In the genomic region with DNA sequence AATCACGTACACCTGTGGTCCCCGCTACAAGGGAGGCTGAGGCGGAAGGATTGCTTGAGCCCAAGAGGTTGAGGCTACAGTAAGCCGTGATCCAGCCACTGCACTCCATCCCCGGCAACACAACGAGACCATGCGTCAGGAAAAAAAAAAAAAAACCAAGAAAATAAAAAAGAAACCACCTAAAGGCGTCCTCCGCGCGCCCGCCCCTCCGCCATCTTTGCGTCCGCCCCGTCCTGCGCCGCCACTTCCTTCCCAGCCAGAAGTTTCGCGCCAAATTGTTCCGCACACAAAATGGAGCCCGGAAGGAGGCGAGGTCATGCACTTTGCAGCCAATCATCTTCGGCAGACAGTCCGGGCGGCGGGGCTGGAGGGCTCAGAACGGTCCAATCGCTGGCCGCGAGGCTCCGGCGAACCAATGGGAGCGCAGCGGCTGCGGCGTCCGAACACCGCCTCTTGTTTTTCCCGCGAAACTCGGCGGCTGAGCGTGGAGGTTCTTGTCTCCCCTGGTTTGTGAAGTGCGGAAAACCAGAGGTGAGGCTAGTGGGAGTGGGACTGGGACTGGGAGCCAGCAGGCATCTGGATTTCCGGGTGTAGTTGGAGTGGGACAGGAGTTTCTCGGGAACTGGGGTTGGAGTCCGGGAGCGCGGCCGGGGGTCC, we compare ENCODE assay signal across 1 cellular context.
TF ChIP-seq lines count a peak whose summit lies in the region.

Gene MCM5, plus strand, starts transcription at position 463 of the 657 bp plus-strand sequence. CDS start 299 bp downstream, outside the sequence.

TF ChIP-seq in HepG2, 621 proteins besides CTCF, POLR2A, EP300 and RAD21 (continued from another document and continues in another):
- no peak; the same call in 1 of the 2 replicates for TF ChIP-seq ZNF800 (CRISPR knock-in tag; IDR thresholded peaks at IDR 0.05)
- TF ChIP-seq ZFP90 (CRISPR knock-in tag; IDR thresholded peaks at IDR 0.05; ENCODE audit: borderline replicate concordance), result peak; percentile 33; the same call in 1 of the 2 replicates
- TF ChIP-seq SP2 (CRISPR knock-in tag; IDR thresholded peaks at IDR 0.05), result peak; percentile 91
- no peak; the same call in 1 of the 2 replicates for TF ChIP-seq ZZZ3 (CRISPR knock-in tag; IDR thresholded peaks at IDR 0.05; ENCODE audit: borderline replicate concordance)
- no peak for TF ChIP-seq FOXP1 (IDR thresholded peaks at IDR 0.05)
- no peak for TF ChIP-seq FOXP1 (CRISPR knock-in tag; IDR thresholded peaks at IDR 0.05)
- TF ChIP-seq, protein P1, sequence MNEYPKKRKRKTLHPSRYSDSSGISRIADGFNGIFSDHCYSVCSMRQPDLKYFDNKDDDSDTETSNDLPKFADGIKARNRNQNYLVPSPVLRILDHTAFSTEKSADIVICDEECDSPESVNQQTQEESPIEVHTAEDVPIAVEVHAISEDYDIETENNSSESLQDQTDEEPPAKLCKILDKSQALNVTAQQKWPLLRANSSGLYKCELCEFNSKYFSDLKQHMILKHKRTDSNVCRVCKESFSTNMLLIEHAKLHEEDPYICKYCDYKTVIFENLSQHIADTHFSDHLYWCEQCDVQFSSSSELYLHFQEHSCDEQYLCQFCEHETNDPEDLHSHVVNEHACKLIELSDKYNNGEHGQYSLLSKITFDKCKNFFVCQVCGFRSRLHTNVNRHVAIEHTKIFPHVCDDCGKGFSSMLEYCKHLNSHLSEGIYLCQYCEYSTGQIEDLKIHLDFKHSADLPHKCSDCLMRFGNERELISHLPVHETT (CRISPR knock-in tag; conservative IDR thresholded peaks at IDR 0.05), result no peak
- TF ChIP-seq ZNF207 (IDR thresholded peaks at IDR 0.05; ENCODE audit: borderline replicate concordance), result no peak
- no peak for TF ChIP-seq ZNF879 (CRISPR knock-in tag; IDR thresholded peaks at IDR 0.05)
- no peak for TF ChIP-seq ZNF850 (CRISPR knock-in tag; conservative IDR thresholded peaks at IDR 0.05)
- TF ChIP-seq EHMT2 (IDR thresholded peaks at IDR 0.05; ENCODE audit: borderline replicate concordance, low read depth, low read length), result no peak
- TF ChIP-seq ADNP (CRISPR knock-in tag; IDR thresholded peaks at IDR 0.05), result no peak
- peak; percentile 66 for TF ChIP-seq ZNF317 (CRISPR knock-in tag; IDR thresholded peaks at IDR 0.05)
- no peak for TF ChIP-seq NPAS2 (CRISPR knock-in tag; IDR thresholded peaks at IDR 0.05; ENCODE audit: borderline replicate concordance)
- TF ChIP-seq NR3C1 (CRISPR knock-in tag; IDR thresholded peaks at IDR 0.05), result no peak
- no peak for TF ChIP-seq RBAK (CRISPR knock-in tag; IDR thresholded peaks at IDR 0.05)
- peak; percentile 74; the same call in 1 of the 2 replicates for TF ChIP-seq ZC3H13 (CRISPR knock-in tag; IDR thresholded peaks at IDR 0.05)
- TF ChIP-seq ZNF331 (CRISPR knock-in tag; IDR thresholded peaks at IDR 0.05), result 0 out of 2 replicates have a peak, but pooled peaks have one; percentile 28
- TF ChIP-seq TSC22D2 (CRISPR knock-in tag; IDR thresholded peaks at IDR 0.05; ENCODE audit: borderline replicate concordance), result 0 out of 2 replicates have a peak, but pooled peaks have one; percentile 50
- TF ChIP-seq ZNF687 (CRISPR knock-in tag; IDR thresholded peaks at IDR 0.05), result peak; percentile 88
- TF ChIP-seq ARID4A (CRISPR knock-in tag; IDR thresholded peaks at IDR 0.05; ENCODE audit: borderline replicate concordance), result peak; percentile 91
- no peak for TF ChIP-seq ZNF746 (CRISPR knock-in tag; IDR thresholded peaks at IDR 0.05)
- TF ChIP-seq THAP9 (CRISPR knock-in tag; IDR thresholded peaks at IDR 0.05; ENCODE audit: borderline replicate concordance), result peak; percentile 85
- TF ChIP-seq SIX4 (CRISPR knock-in tag; IDR thresholded peaks at IDR 0.05), result 0 out of 2 replicates have a peak, but pooled peaks have one; percentile 11
- TF ChIP-seq, protein P2, sequence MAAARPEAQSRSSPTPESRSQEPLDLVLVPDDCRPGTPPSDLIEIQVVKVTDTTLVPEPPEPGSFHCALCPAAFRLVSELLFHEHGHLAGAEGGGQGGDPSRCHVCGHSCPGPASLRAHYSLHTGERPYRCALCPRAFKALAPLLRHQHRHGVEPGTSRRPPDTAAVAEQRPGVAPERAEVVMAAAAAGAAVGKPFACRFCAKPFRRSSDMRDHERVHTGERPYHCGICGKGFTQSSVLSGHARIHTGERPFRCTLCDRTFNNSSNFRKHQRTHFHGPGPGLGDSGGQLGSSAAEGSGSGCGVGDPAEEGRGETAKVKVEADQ (CRISPR knock-in tag; IDR thresholded peaks at IDR 0.05; ENCODE audit: borderline replicate concordance), result no peak
- TF ChIP-seq PAX8 (CRISPR knock-in tag; IDR thresholded peaks at IDR 0.05; ENCODE audit: borderline replicate concordance), result no peak
- TF ChIP-seq, protein P3, sequence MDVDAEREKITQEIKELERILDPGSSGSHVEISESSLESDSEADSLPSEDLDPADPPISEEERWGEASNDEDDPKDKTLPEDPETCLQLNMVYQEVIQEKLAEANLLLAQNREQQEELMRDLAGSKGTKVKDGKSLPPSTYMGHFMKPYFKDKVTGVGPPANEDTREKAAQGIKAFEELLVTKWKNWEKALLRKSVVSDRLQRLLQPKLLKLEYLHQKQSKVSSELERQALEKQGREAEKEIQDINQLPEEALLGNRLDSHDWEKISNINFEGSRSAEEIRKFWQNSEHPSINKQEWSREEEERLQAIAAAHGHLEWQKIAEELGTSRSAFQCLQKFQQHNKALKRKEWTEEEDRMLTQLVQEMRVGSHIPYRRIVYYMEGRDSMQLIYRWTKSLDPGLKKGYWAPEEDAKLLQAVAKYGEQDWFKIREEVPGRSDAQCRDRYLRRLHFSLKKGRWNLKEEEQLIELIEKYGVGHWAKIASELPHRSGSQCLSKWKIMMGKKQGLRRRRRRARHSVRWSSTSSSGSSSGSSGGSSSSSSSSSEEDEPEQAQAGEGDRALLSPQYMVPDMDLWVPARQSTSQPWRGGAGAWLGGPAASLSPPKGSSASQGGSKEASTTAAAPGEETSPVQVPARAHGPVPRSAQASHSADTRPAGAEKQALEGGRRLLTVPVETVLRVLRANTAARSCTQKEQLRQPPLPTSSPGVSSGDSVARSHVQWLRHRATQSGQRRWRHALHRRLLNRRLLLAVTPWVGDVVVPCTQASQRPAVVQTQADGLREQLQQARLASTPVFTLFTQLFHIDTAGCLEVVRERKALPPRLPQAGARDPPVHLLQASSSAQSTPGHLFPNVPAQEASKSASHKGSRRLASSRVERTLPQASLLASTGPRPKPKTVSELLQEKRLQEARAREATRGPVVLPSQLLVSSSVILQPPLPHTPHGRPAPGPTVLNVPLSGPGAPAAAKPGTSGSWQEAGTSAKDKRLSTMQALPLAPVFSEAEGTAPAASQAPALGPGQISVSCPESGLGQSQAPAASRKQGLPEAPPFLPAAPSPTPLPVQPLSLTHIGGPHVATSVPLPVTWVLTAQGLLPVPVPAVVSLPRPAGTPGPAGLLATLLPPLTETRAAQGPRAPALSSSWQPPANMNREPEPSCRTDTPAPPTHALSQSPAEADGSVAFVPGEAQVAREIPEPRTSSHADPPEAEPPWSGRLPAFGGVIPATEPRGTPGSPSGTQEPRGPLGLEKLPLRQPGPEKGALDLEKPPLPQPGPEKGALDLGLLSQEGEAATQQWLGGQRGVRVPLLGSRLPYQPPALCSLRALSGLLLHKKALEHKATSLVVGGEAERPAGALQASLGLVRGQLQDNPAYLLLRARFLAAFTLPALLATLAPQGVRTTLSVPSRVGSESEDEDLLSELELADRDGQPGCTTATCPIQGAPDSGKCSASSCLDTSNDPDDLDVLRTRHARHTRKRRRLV (CRISPR knock-in tag; IDR thresholded peaks at IDR 0.05), result 0 out of 2 replicates have a peak, but pooled peaks have one; percentile 83
- no peak for TF ChIP-seq STAG1 (CRISPR knock-in tag; IDR thresholded peaks at IDR 0.05)
- TF ChIP-seq TCF7L2 (IDR thresholded peaks at IDR 0.05; ENCODE audit: low read depth, low read length), result no peak
- TF ChIP-seq ZNF598 (CRISPR knock-in tag; IDR thresholded peaks at IDR 0.05; ENCODE audit: borderline replicate concordance), result 0 out of 2 replicates have a peak, but pooled peaks have one; percentile 13
- no peak for TF ChIP-seq MED1 (CRISPR knock-in tag; IDR thresholded peaks at IDR 0.05)
- no peak for TF ChIP-seq TEAD2 (CRISPR knock-in tag; IDR thresholded peaks at IDR 0.05)
- no peak for TF ChIP-seq ZNF576 (CRISPR knock-in tag; IDR thresholded peaks at IDR 0.05)
- peak; percentile 28 for TF ChIP-seq RBM39 (IDR thresholded peaks at IDR 0.05; ENCODE audit: low read depth, low read length, poor library complexity, severe bottlenecking)
